Comparison of ENCODE assay signal across 30 cellular contexts in the genomic region with DNA sequence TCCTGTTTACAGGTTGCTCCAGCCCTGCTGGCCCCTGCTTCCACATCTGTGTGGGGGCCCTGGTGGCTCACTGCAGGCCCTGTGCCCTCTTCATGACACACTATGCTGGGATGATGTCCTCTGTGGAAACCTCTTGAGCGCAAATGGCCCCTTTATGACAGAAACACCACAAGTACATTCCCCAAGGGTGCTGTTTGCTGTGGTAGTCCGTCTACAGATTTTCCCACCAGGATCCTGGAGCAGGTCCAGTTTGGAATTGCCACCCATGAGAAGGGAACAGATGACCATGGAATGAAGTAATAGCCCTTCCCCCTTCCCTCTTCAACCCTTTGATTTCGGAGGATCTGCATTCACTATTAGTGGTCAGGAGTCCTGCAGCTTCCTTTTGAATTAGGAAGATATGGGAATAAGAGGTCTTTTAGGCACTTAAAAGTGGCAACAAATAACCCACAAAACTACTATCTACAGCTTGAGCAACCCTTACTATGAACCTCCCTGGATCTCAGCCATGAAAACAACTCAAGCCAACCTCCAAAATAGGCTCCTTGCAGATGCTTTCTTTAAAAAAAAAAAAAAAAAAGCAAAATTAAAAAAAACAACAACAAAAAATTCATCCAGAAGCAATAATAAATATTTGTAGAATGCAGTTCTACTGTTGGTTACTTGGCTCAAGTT.
DNase-seq lines count a peak whose midpoint lies in the region; ATAC-seq and TF ChIP-seq lines count a peak whose summit lies in the region.
"Had no signal": no experiment of that assay in that cellular context is flagged by ENCODE, and none has a peak within 500 bp of the region (broad histone marks: within the 10 kb centered on the region; RNA-seq: fewer than 3 reads in every experiment).

No MANE protein-coding gene starts in this region.

- H3K27me3 ChIP-seq in neuronal stem cell (ENCODE audit: control insufficient read depth in 3 of 3, insufficient read depth in 3 of 3, low read depth in 1 of 3, low read length in 3 of 3) = no peaks in the 10 kb centered on the region
- H3K27me3 ChIP-seq in CD8-positive, alpha-beta T cell (ENCODE audit: insufficient read depth, low read length) = no peaks in the 10 kb centered on the region
- H3K27me3 ChIP-seq: ascending aorta, cardiac muscle cell, gastroesophageal sphincter, neural progenitor cell, right lobe of liver, tibial artery had no signal

- DNase-seq in RPMI7951 (ENCODE audit: low read depth) (peak; percentile 49), fibroblast of the aortic adventitia (ENCODE audit: low read depth) (peak; percentile 71), neuronal stem cell (ENCODE audit: low spot score) (no peak), NCI-H1694 treated with DMSO at 0.1 percent for 48 hours (lab: John Stamatoyannopoulos, UW) (no peak), COLO829 (ENCODE audit: low spot score) (no peak)
- DNase-seq in CD8-positive, alpha-beta T cell = no peak
- DNase-seq: activated gamma-delta T cell; activated naive CD8-positive, alpha-beta T cell treated with anti-CD3 and anti-CD28 coated beads, Interleukin-2, amount 10 ng/mL, durations not matched to agents 7 days and 5 days; activated T-cell treated with anti-CD3 and anti-CD28 coated beads, Interleukin-2, amount 50 U/mL, for 24 hours; CD8-positive, alpha-beta memory T cell; cortex of kidney; effector memory CD4-positive, alpha-beta T cell; H9; hippocampal formation; NCI-H446 treated with DMSO at 0.1 percent for 48 hours; NCI-H82; posterior cingulate gyrus; right lobe of liver; SK-N-SH; stimulated activated CD4-positive, alpha-beta T cell treated with anti-CD3 and anti-CD28 coated beads, Interleukin-12 subunit alpha, Interleukin-12 subunit beta, amount 100 ng/mL, for 4 hours; stimulated activated CD4-positive, alpha-beta T cell treated with anti-CD3 and anti-CD28 coated beads, Interleukin-2, amount 100 ng/mL, for 48 hours; tibial artery had no signal

- no peak for ATAC-seq in CD8-positive, alpha-beta T cell
- ATAC-seq in HG02970 (IDR thresholded peaks at IDR 0.05; ENCODE audit: low FRiP score, unreplicated experiment) = no peak
- ATAC-seq: gastroesophageal sphincter, GM12878, right lobe of liver had no signal

- peaks cover 2% of the 10 kb centered on the region for H3K27me3 Mint-ChIP-seq in CD8-positive, alpha-beta T cell (ENCODE audit: low read depth)
- H3K27me3 Mint-ChIP-seq: B cell had no signal

- H2AFZ ChIP-seq in neuronal stem cell (ENCODE audit: low read length) = no peak overlapping the region
- H2AFZ ChIP-seq: neural progenitor cell had no signal

- H4K91ac ChIP-seq in neuronal stem cell (ENCODE audit: low read depth, low read length, poor library complexity) = no peak overlapping the region

- H3K23ac ChIP-seq in neuronal stem cell (ENCODE audit: low read depth, low read length, poor library complexity) = no peak overlapping the region

- no peak overlapping the region for H3K4me3 ChIP-seq in HEK293 (ENCODE audit: low read depth, low read length)
- no peak overlapping the region for H3K4me3 ChIP-seq in fibroblast of the aortic adventitia (ENCODE audit: low read depth, low read length)
- H3K4me3 ChIP-seq in neuronal stem cell (ENCODE audit: low read length in 2 of 2) = no peak overlapping the region
- no peak overlapping the region for H3K4me3 ChIP-seq in CD8-positive, alpha-beta T cell (ENCODE audit: low read depth, low read length)
- H3K4me3 ChIP-seq: ascending aorta, cardiac muscle cell, gastroesophageal sphincter, GM12878, neural progenitor cell, right lobe of liver, tibial artery had no signal

- H3K9me3 Mint-ChIP-seq in CD8-positive, alpha-beta T cell = no peaks in the 10 kb centered on the region
- H3K9me3 Mint-ChIP-seq: activated naive CD8-positive, alpha-beta T cell treated with anti-CD3 and anti-CD28 coated beads, Interleukin-2, amount 10 ng/mL, durations not matched to agents 7 days and 5 days; activated T-cell treated with anti-CD3 and anti-CD28 coated beads, Interleukin-2, amount 50 U/mL, for 24 hours; CD8-positive, alpha-beta memory T cell; H9; neural progenitor cell had no signal

- no peaks in the 10 kb centered on the region for H3K4me1 ChIP-seq in HEK293 (ENCODE audit: control insufficient read depth, insufficient read depth, low read length)
- peaks cover 0 to 1% of the 10 kb centered on the region in 2 donors for H3K4me1 ChIP-seq in neuronal stem cell (ENCODE audit: control insufficient read depth in 2 of 2, insufficient read depth in 1 of 2, low read depth in 1 of 2, low read length in 2 of 2)
- H3K4me1 ChIP-seq in CD8-positive, alpha-beta T cell (ENCODE audit: insufficient read depth, low read length) = no peaks in the 10 kb centered on the region
- H3K4me1 ChIP-seq: gastroesophageal sphincter, neural progenitor cell, right lobe of liver had no signal

- H3K27ac ChIP-seq in HEK293 (ENCODE audit: extremely low read depth, low read depth, low read length) (no peak overlapping the region), neuronal stem cell (replicated peaks; ENCODE audit: low read length) (no peak overlapping the region)
- no peak overlapping the region for H3K27ac ChIP-seq in CD8-positive, alpha-beta T cell (ENCODE audit: low read depth, low read length)
- H3K27ac ChIP-seq: cardiac muscle cell, gastroesophageal sphincter, neural progenitor cell, right lobe of liver had no signal

- H3K79me1 ChIP-seq in neuronal stem cell (ENCODE audit: low read depth, low read length) = no peaks in the 10 kb centered on the region

- H3K27ac Mint-ChIP-seq in CD8-positive, alpha-beta T cell = no peak overlapping the region
- H3K27ac Mint-ChIP-seq: activated naive CD8-positive, alpha-beta T cell treated with anti-CD3 and anti-CD28 coated beads, Interleukin-2, amount 10 ng/mL, durations not matched to agents 7 days and 5 days; activated T-cell treated with anti-CD3 and anti-CD28 coated beads, Interleukin-2, amount 50 U/mL, for 24 hours; B cell; CD8-positive, alpha-beta memory T cell; H9; neural progenitor cell had no signal

- no peaks in the 10 kb centered on the region for H3K36me3 Mint-ChIP-seq in CD8-positive, alpha-beta T cell
- H3K36me3 Mint-ChIP-seq: activated naive CD8-positive, alpha-beta T cell treated with anti-CD3 and anti-CD28 coated beads, Interleukin-2, amount 10 ng/mL, durations not matched to agents 7 days and 5 days; CD8-positive, alpha-beta memory T cell; neural progenitor cell had no signal

- no peak overlapping the region for H2BK120ac ChIP-seq in neuronal stem cell (ENCODE audit: low read depth, low read length)

- no peak overlapping the region for H2BK12ac ChIP-seq in neuronal stem cell (ENCODE audit: low read length)

- H3K36me3 ChIP-seq in HEK293 (ENCODE audit: control insufficient read depth in 2 of 2, insufficient read depth in 1 of 2, low read length in 2 of 2) = no peaks in the 10 kb centered on the region
- H3K36me3 ChIP-seq in neuronal stem cell (replicated peaks in 1 of 2; ENCODE audit: control insufficient read depth in 2 of 2, insufficient read depth in 2 of 2, low read length in 2 of 2) = no peaks in the 10 kb centered on the region
- H3K36me3 ChIP-seq in CD8-positive, alpha-beta T cell (ENCODE audit: insufficient read depth, low read length) = no peaks in the 10 kb centered on the region
- H3K36me3 ChIP-seq: ascending aorta, cardiac muscle cell, gastroesophageal sphincter, neural progenitor cell, right lobe of liver, tibial artery had no signal

- peak overlapping the region; percentile 1 for H3K18ac ChIP-seq in neuronal stem cell (ENCODE audit: low read length)

- no peak overlapping the region for H2BK15ac ChIP-seq in neuronal stem cell (ENCODE audit: low read length)

- no CpG with 5 or more reads among the region's 3 CpGs for WGBS in neuronal stem cell (ENCODE audit: extremely low coverage in 2 of 2, insufficient read length in 2 of 2, insufficient replicate concordance in 1 of 2), 2 donors

- no peak overlapping the region for H2BK5ac ChIP-seq in neuronal stem cell (ENCODE audit: low read length)

- no peak overlapping the region for H4K8ac ChIP-seq in neuronal stem cell (ENCODE audit: low read depth, low read length)

- no peak overlapping the region for H3K4me3 Mint-ChIP-seq in CD8-positive, alpha-beta T cell
- H3K4me3 Mint-ChIP-seq: activated naive CD8-positive, alpha-beta T cell treated with anti-CD3 and anti-CD28 coated beads, Interleukin-2, amount 10 ng/mL, durations not matched to agents 7 days and 5 days; activated T-cell treated with anti-CD3 and anti-CD28 coated beads, Interleukin-2, amount 50 U/mL, for 24 hours; B cell; CD8-positive, alpha-beta memory T cell; H9; neural progenitor cell had no signal

- intact Hi-C loops in CD8-positive, alpha-beta T cell (cut with DNase I, micrococcal nuclease) = no loop called here

- POLR2A ChIA-PET in HEK293 (lab: Yijun Ruan, JAX) = interaction anchor here (1.3 kb wide), 1 partner anchor 30 kb away, joined by 3 read pairs; no protein-coding TSS in a partner anchor
- POLR2A ChIA-PET in CD8-positive, alpha-beta T cell (lab: Charles Lee) = no interaction called here

- CTCF ChIA-PET in HEK293 (lab: Yijun Ruan, JAX) = interaction anchor here (0.5 to 0.6 kb wide), 3 partner anchors 216 to 684 kb away, joined by 3 to 6 read pairs (median 3); no protein-coding TSS in a partner anchor
- CTCF ChIA-PET in CD8-positive, alpha-beta T cell (lab: Charles Lee) = interaction anchor here (0.7 kb wide), 1 partner anchor 72 kb away, joined by 4 read pairs; no protein-coding TSS in a partner anchor

- H3K4me1 Mint-ChIP-seq in CD8-positive, alpha-beta T cell (ENCODE audit: low read depth) = no peaks in the 10 kb centered on the region
- H3K4me1 Mint-ChIP-seq: activated naive CD8-positive, alpha-beta T cell treated with anti-CD3 and anti-CD28 coated beads, Interleukin-2, amount 10 ng/mL, durations not matched to agents 7 days and 5 days; B cell; CD8-positive, alpha-beta memory T cell; neural progenitor cell had no signal

- no peak overlapping the region for H3K9ac ChIP-seq in neuronal stem cell (ENCODE audit: low read depth, low read length, poor library complexity)
- H3K9ac ChIP-seq: neural progenitor cell, SK-N-SH had no signal

- H3K9me3 ChIP-seq in HEK293 (ENCODE audit: control insufficient read depth, insufficient read depth, low read depth, low read length) (no peaks in the 10 kb centered on the region), neuronal stem cell (replicated peaks in 1 of 2; ENCODE audit: control insufficient read depth in 2 of 2, insufficient read depth in 1 of 2, low read depth in 1 of 2, low read length in 2 of 2) (no peaks in the 10 kb centered on the region)
- no peaks in the 10 kb centered on the region for H3K9me3 ChIP-seq in CD8-positive, alpha-beta T cell (ENCODE audit: low read length)
- H3K9me3 ChIP-seq: ascending aorta, gastroesophageal sphincter, right lobe of liver, SK-N-SH, tibial artery had no signal

- no peak overlapping the region for H3K4ac ChIP-seq in neuronal stem cell (ENCODE audit: low read length)

- H3K14ac ChIP-seq in neuronal stem cell (ENCODE audit: low read length) = no peak overlapping the region

- H2AK5ac ChIP-seq in neuronal stem cell (ENCODE audit: low read depth, low read length) = no peak overlapping the region

- H3K4me2 ChIP-seq in neuronal stem cell (ENCODE audit: insufficient read depth, low read length, poor library complexity, severe bottlenecking) = no peak overlapping the region
- H3K4me2 ChIP-seq: neural progenitor cell, SK-N-SH had no signal

- TF ChIP-seq CTCF in HEK293 (tag by site-specific recombination; IDR thresholded peaks at IDR 0.05) (no peak), fibroblast of the aortic adventitia (IDR thresholded peaks at IDR 0.05; ENCODE audit: insufficient read depth, low read length) (no peak)
- TF ChIP-seq CTCF in CD8-positive, alpha-beta T cell (IDR thresholded peaks at IDR 0.05) = no peak

Comparison
In these comparisons a context has a peak if more than half of its experiments do, and no peak if none do; other contexts are left out.
1. DNase-seq: peak in RPMI7951 (single experiment) and fibroblast of the aortic adventitia (single experiment); none in neuronal stem cell (single experiment), NCI-H1694 treated with DMSO at 0.1 percent for 48 hours (single experiment), CD8-positive, alpha-beta T cell (0 of 7) and COLO829 (single experiment).